20 cellular contexts compared by ENCODE assay signal in genomic region chr13:77318741-77319140, GRCh38. TPM values are rescaled to one million over a fixed set of nuclear protein-coding genes. Genes with fewer than 3 reads are reported as not detected.
DNase-seq lines count a peak whose midpoint lies in the region; ATAC-seq and TF ChIP-seq lines count a peak whose summit lies in the region.
"Had no signal": no experiment of that assay in that cellular context is flagged by ENCODE, and none has a peak within 500 bp of the region (broad histone marks: within the 10 kb centered on the region; RNA-seq: fewer than 3 reads in every experiment).

No MANE protein-coding gene starts in this region.

- H3K27ac Mint-ChIP-seq in stimulated activated naive CD8-positive, alpha-beta T cell treated with anti-CD3 and anti-CD28 coated beads, Interleukin-15, Interleukin-2, amounts not matched to agents 100 ng/mL and 50 ng/mL, for 24 hours: peak overlapping the region; percentile 29
- H3K27ac Mint-ChIP-seq in immature natural killer cell: peak overlapping the region in 4 of 6 donors; percentile 4 to 66 (median 40)
- no peak overlapping the region for H3K27ac Mint-ChIP-seq in activated CD4-positive, alpha-beta memory T cell treated with anti-CD3 and anti-CD28 coated beads, Interleukin-2, amount 10 ng/mL, durations not matched to agents 7 days and 5 days
- H3K27ac Mint-ChIP-seq: type B pancreatic cell had no signal

- peak overlapping the region; percentile 55; the same call in 1 of the 2 replicates for H3K4me2 ChIP-seq in OCI-LY1 (ENCODE audit: low read length)

- H2AFZ ChIP-seq in OCI-LY1 (ENCODE audit: low read length): no peak overlapping the region

- peak overlapping the region; percentile 3 for H3K27ac ChIP-seq in OCI-LY1 (ENCODE audit: low read depth, low read length, poor library complexity, severe bottlenecking)
- no peak overlapping the region for H3K27ac ChIP-seq in dorsolateral prefrontal cortex
- H3K27ac ChIP-seq: BLaER1, SJCRH30 had no signal

- peaks cover 95% of the 10 kb centered on the region for H3K4me1 Mint-ChIP-seq in stimulated activated naive CD8-positive, alpha-beta T cell treated with anti-CD3 and anti-CD28 coated beads, Interleukin-15, Interleukin-2, amounts not matched to agents 100 ng/mL and 50 ng/mL, for 24 hours (ENCODE audit: low read depth)
- H3K4me1 Mint-ChIP-seq in immature natural killer cell: peaks cover 85 to 93% of the 10 kb centered on the region in 2 donors
- H3K4me1 Mint-ChIP-seq in activated CD4-positive, alpha-beta memory T cell treated with anti-CD3 and anti-CD28 coated beads, Interleukin-2, amount 10 ng/mL, durations not matched to agents 7 days and 5 days: peaks cover 67% of the 10 kb centered on the region

- CTCF ChIA-PET in activated CD4-positive, alpha-beta memory T cell treated with anti-CD3 and anti-CD28 coated beads, Interleukin-2, amount 10 ng/mL, durations not matched to agents 7 days and 5 days (lab: Charles Lee): interaction anchor here (1.0 to 1.3 kb wide), 2 partner anchors 12 to 159 kb away, joined by 3 to 4 read pairs; no protein-coding TSS in a partner anchor

- no peak for DNase-seq in stimulated activated naive CD8-positive, alpha-beta T cell treated with anti-CD3 and anti-CD28 coated beads, Interleukin-15, Interleukin-2, amounts not matched to agents 100 U/mL and 50 U/mL, for 24 hours
- DNase-seq in immature natural killer cell (no peak), DMS114 treated with DMSO at 0.1 percent for 48 hours (lab: John Stamatoyannopoulos, UW; ENCODE audit: unreplicated experiment) (no peak), dorsolateral prefrontal cortex (no peak)
- DNase-seq in activated CD4-positive, alpha-beta memory T cell treated with anti-CD3 and anti-CD28 coated beads, Interleukin-2, amount 10 ng/mL, durations not matched to agents 7 days and 5 days: no peak
- DNase-seq: activated naive CD4-positive, alpha-beta T cell treated with Interleukin-2 at 50 U/mL for 16 hours; amygdala; GOT3; hypothalamus; mesenchymal stem cell; NCI-H2029 treated with DMSO at 0.1 percent for 48 hours; NCI-H345; occipital lobe; SJCRH30 had no signal

- H3K27me3 ChIP-seq in OCI-LY1 (ENCODE audit: insufficient read depth, low read length): no peaks in the 10 kb centered on the region
- no peaks in the 10 kb centered on the region for H3K27me3 ChIP-seq in dorsolateral prefrontal cortex
- H3K27me3 ChIP-seq: BLaER1, SJCRH30 had no signal

- no peak overlapping the region; the same call in 1 of the 2 replicates for H3K9ac ChIP-seq in OCI-LY1 (ENCODE audit: low read length)
- H3K9ac ChIP-seq: BLaER1 had no signal

- intact Hi-C loops in dorsolateral prefrontal cortex (cut with DNase I): no loop called here

- ATAC-seq in stimulated activated naive CD8-positive, alpha-beta T cell treated with anti-CD3 and anti-CD28 coated beads, Interleukin-15, Interleukin-2, amounts not matched to agents 100 U/mL and 50 U/mL, for 24 hours: no peak
- no peak for ATAC-seq in HG03039 (IDR thresholded peaks at IDR 0.05; ENCODE audit: unreplicated experiment)
- ATAC-seq: activated CD4-positive, CD25-positive, alpha-beta regulatory T cell treated with anti-CD3 and anti-CD28 coated beads, Interleukin-2, amount 50 U/mL, for 24 hours had no signal

- H3K4me3 ChIP-seq in OCI-LY1 (ENCODE audit: low read depth, low read length, poor library complexity, severe bottlenecking) (no peak overlapping the region), dorsolateral prefrontal cortex (no peak overlapping the region)
- H3K4me3 ChIP-seq: BLaER1, SJCRH30 had no signal

- no peaks in the 10 kb centered on the region for H3K9me3 Mint-ChIP-seq in stimulated activated naive CD8-positive, alpha-beta T cell treated with anti-CD3 and anti-CD28 coated beads, Interleukin-15, Interleukin-2, amounts not matched to agents 100 ng/mL and 50 ng/mL, for 24 hours
- no peaks in the 10 kb centered on the region for H3K9me3 Mint-ChIP-seq in immature natural killer cell
- no peaks in the 10 kb centered on the region for H3K9me3 Mint-ChIP-seq in activated CD4-positive, alpha-beta memory T cell treated with anti-CD3 and anti-CD28 coated beads, Interleukin-2, amount 10 ng/mL, durations not matched to agents 7 days and 5 days
- H3K9me3 Mint-ChIP-seq: type B pancreatic cell had no signal

- H3K4me1 ChIP-seq in OCI-LY1 (ENCODE audit: insufficient read depth, low read length, severe bottlenecking): peaks cover 62% of the 10 kb centered on the region
- H3K4me1 ChIP-seq: SJCRH30 had no signal

- no peaks in the 10 kb centered on the region for H4K20me1 ChIP-seq in OCI-LY1 (ENCODE audit: insufficient read depth, low read length)

- TF ChIP-seq CTCF in OCI-LY1 (IDR thresholded peaks at IDR 0.05; ENCODE audit: low read length): no peak
- TF ChIP-seq CTCF in dorsolateral prefrontal cortex (IDR thresholded peaks at IDR 0.05 in 54 of 56, conservative IDR thresholded peaks at IDR 0.05 in 2 of 56; ENCODE audit: low read depth in 1 of 56, partially characterized antibody in 56 of 56): no peak

- no peaks in the 10 kb centered on the region for H3K27me3 Mint-ChIP-seq in stimulated activated naive CD8-positive, alpha-beta T cell treated with anti-CD3 and anti-CD28 coated beads, Interleukin-15, Interleukin-2, amounts not matched to agents 100 ng/mL and 50 ng/mL, for 24 hours
- peaks cover 0 to 1% (median 1%) of the 10 kb centered on the region in 3 donors for H3K27me3 Mint-ChIP-seq in immature natural killer cell (ENCODE audit: low read depth in 3 of 3)
- H3K27me3 Mint-ChIP-seq in activated CD4-positive, alpha-beta memory T cell treated with anti-CD3 and anti-CD28 coated beads, Interleukin-2, amount 10 ng/mL, durations not matched to agents 7 days and 5 days: no peaks in the 10 kb centered on the region
- H3K27me3 Mint-ChIP-seq: type B pancreatic cell had no signal

- 0 out of 2 replicates have a peak, but pooled peaks cover 4% of the 10 kb centered on the region for H3K36me3 ChIP-seq in OCI-LY1 (ENCODE audit: insufficient read depth, low read length)
- H3K36me3 ChIP-seq: SJCRH30 had no signal

- no peaks in the 10 kb centered on the region for H3K9me3 ChIP-seq in OCI-LY1 (ENCODE audit: low read length)
- H3K9me3 ChIP-seq: SJCRH30 had no signal

- H3K79me2 ChIP-seq in OCI-LY1 (ENCODE audit: insufficient read depth, low read length): peaks cover 100% of the 10 kb centered on the region

- H3K4me3 Mint-ChIP-seq in stimulated activated naive CD8-positive, alpha-beta T cell treated with anti-CD3 and anti-CD28 coated beads, Interleukin-15, Interleukin-2, amounts not matched to agents 100 ng/mL and 50 ng/mL, for 24 hours: no peak overlapping the region
- no peak overlapping the region for H3K4me3 Mint-ChIP-seq in immature natural killer cell
- no peak overlapping the region for H3K4me3 Mint-ChIP-seq in activated CD4-positive, alpha-beta memory T cell treated with anti-CD3 and anti-CD28 coated beads, Interleukin-2, amount 10 ng/mL, durations not matched to agents 7 days and 5 days
- H3K4me3 Mint-ChIP-seq: type B pancreatic cell had no signal

- H3K9me2 ChIP-seq in OCI-LY1 (ENCODE audit: low read depth, low read length): no peaks in the 10 kb centered on the region

- H3F3A ChIP-seq in OCI-LY1 (ENCODE audit: insufficient read depth, low read length): no peaks in the 10 kb centered on the region

- H3K36me3 Mint-ChIP-seq in stimulated activated naive CD8-positive, alpha-beta T cell treated with anti-CD3 and anti-CD28 coated beads, Interleukin-15, Interleukin-2, amounts not matched to agents 100 ng/mL and 50 ng/mL, for 24 hours (ENCODE audit: low read depth): peaks cover 5% of the 10 kb centered on the region
- no peaks in the 10 kb centered on the region for H3K36me3 Mint-ChIP-seq in immature natural killer cell
- peaks cover 17% of the 10 kb centered on the region for H3K36me3 Mint-ChIP-seq in activated CD4-positive, alpha-beta memory T cell treated with anti-CD3 and anti-CD28 coated beads, Interleukin-2, amount 10 ng/mL, durations not matched to agents 7 days and 5 days (ENCODE audit: low read depth)
- H3K36me3 Mint-ChIP-seq: type B pancreatic cell had no signal

- POLR2A ChIA-PET in activated CD4-positive, alpha-beta memory T cell treated with anti-CD3 and anti-CD28 coated beads, Interleukin-2, amount 10 ng/mL, durations not matched to agents 7 days and 5 days (lab: Charles Lee): interaction anchor here (1.2 kb wide), 1 partner anchor 12 kb away, joined by 3 read pairs; no protein-coding TSS in a partner anchor

RNA-seq across cellular contexts. Expression of gene MYCBP2, which starts 8.2 kb away (rescaled TPM):
- 10 to 100 TPM in 2 of 3 donors, 1 to 10 TPM in 1; 7.6 to 44.0 (median 18.6) TPM for polyA plus RNA-seq in immature natural killer cell
- 100 to 1,000 TPM in 1 of 2 experiments, 10 to 100 TPM in 1; 81.9 to 105 TPM for total RNA-seq in activated CD4-positive, alpha-beta memory T cell treated with anti-CD3 and anti-CD28 coated beads, Interleukin-2, amount 10 ng/mL, durations not matched to agents 7 days and 5 days
- total RNA-seq in dorsolateral prefrontal cortex: 100 to 1,000 TPM; 129 to 446 (median 310) TPM
